In the genomic region with DNA sequence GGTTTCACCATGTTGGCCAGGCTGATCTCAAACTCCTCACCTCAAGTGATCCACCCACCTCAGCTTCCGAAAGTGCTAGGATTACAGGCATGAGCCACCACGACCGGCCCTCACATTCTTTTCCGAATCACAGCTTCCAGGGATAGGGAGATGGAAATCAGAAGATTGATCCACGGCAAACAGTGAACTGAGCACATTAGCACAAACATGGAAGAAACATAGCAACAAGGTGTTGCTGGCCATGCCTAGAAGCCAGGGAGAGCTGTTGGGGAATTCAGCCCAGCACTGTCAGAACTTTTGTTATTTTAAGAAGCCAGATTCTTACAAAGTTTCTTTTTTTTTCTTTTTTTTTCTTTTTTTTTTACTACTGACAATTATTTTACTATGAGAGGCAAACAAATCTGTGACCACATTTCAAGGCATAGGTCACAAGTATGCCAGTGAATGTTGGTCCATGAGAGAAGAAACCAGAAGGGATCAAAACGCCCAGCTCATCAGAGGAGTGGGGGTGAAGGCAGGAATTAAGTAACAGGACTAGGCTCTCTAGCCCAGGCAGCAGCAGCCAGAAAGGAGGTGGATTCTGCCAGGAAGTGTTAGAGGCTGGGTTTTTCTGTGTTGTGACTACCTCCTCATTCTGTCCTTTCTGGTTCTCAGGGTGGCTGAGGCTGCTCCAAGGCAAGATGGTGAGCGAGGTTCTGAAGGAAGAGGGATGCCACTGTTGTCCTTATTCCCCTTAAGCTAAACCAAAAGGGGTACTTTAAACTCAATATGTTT, we compare ENCODE assay signal across 12 cellular contexts. TPM values are rescaled to one million over a fixed set of nuclear protein-coding genes. Genes with fewer than 3 reads are reported as not detected.
"Had no signal": no experiment of that assay in that cellular context is flagged by ENCODE, and none has a peak within 500 bp of the region (broad histone marks: within the 10 kb centered on the region; RNA-seq: fewer than 3 reads in every experiment).

No MANE protein-coding gene starts in this region.

- H3K4me3 Mint-ChIP-seq: stimulated activated naive CD8-positive, alpha-beta T cell treated with anti-CD3 and anti-CD28 coated beads, Interleukin-15, Interleukin-2, amounts not matched to agents 100 ng/mL and 50 ng/mL, for 24 hours had no signal

- ATAC-seq: left lung had no signal

- FAIRE-seq: astrocyte, islet of Langerhans had no signal

- H3K27me3 ChIP-seq: esophagus squamous epithelium, left lung, ovary had no signal

- H3K27ac Mint-ChIP-seq: stimulated activated naive CD8-positive, alpha-beta T cell treated with anti-CD3 and anti-CD28 coated beads, Interleukin-15, Interleukin-2, amounts not matched to agents 100 ng/mL and 50 ng/mL, for 24 hours had no signal

- H3K27me3 Mint-ChIP-seq: stimulated activated naive CD8-positive, alpha-beta T cell treated with anti-CD3 and anti-CD28 coated beads, Interleukin-15, Interleukin-2, amounts not matched to agents 100 ng/mL and 50 ng/mL, for 24 hours had no signal

- H3K9me3 ChIP-seq: esophagus squamous epithelium, left lung, ovary had no signal

- H3K36me3 ChIP-seq: esophagus squamous epithelium, left lung, ovary had no signal

- H3K4me3 ChIP-seq: esophagus squamous epithelium, left lung, ovary had no signal

- H3K27ac ChIP-seq: ovary had no signal

- H3K9me3 Mint-ChIP-seq: stimulated activated naive CD8-positive, alpha-beta T cell treated with anti-CD3 and anti-CD28 coated beads, Interleukin-15, Interleukin-2, amounts not matched to agents 100 ng/mL and 50 ng/mL, for 24 hours had no signal

- DNase-seq: activated CD4-positive, alpha-beta T cell treated with anti-CD3 and anti-CD28 coated beads for 1 hour; activated CD4-positive, alpha-beta T cell treated with anti-CD3 and anti-CD28 coated beads, Interleukin-2, amount 50 U/mL, for 48 hours; activated T-cell treated with anti-CD3 and anti-CD28 coated beads, Interleukin-2, amount 50 U/mL, for 48 hours; esophagus squamous epithelium; left lung; ovary; stimulated activated CD4-positive, alpha-beta T cell treated with anti-CD3 and anti-CD28 coated beads, Interleukin-4, amount 100 ng/mL, for 24 hours; T-helper 2 cell had no signal

RNA-seq across cellular contexts. Expression of a gene that starts 44.1 kb away (rescaled TPM):
- polyA plus RNA-seq: neural cell had no signal
